Comparison of ENCODE assay signal across 15 cellular contexts in the genomic region with DNA sequence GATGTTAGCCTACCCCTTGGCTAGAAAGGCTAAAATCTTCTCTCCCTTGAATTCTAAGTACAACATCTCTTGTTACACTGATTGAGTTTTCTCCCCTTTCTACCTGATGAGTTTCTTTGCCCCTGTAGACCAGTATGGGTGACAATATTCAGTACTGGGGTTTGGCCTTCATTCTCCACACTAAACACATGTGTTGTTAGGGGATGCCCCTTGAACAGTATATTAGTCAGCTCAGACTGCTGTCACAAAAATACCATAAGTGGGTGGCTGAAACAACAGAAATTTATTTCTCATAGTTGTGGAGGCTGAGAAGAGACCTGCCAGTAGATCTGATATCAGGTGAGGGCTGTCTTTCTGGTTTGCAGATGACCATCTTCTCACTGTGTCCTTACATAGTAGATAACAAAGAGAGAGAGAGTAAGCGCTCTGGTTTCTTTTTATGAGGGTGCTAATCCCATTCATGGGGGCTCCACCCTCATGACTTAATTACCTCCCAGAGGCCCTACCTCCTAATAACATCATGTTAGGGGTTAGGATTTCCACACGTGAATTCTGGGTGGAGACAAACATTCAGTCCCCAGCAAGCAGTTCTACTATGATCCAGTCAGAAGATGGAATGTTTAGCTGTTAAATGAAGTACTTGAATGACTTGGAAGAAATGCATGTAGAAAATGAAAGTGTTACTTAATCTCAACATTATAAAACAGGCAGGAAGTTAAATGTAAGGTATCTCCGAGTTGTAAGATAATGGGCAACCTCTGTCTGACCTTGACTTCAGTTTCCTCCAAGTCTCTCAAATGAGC. TPM values are rescaled to one million over a fixed set of nuclear protein-coding genes. Genes with fewer than 3 reads are reported as not detected.
A peak's percentile ranks its signal among the peaks of the same experiment; 100 is the strongest.
DNase-seq lines count a peak whose midpoint lies in the region; ATAC-seq and TF ChIP-seq lines count a peak whose summit lies in the region.
"Had no signal": no experiment of that assay in that cellular context is flagged by ENCODE, and none has a peak within 500 bp of the region (broad histone marks: within the 10 kb centered on the region; RNA-seq: fewer than 3 reads in every experiment).

No MANE protein-coding gene starts in this region.

- WGBS in adrenal gland, 4 donors, result 68 to 76% (median 71%) methylated on average over 3 of the region's 3 CpGs

- no peak for TF ChIP-seq POLR2A in adrenal gland (IDR thresholded peaks at IDR 0.05)

- H3K9me3 ChIP-seq in BE2C (no peaks in the 10 kb centered on the region), adrenal gland (replicated peaks in 1 of 3) (no peaks in the 10 kb centered on the region)
- H3K9me3 ChIP-seq: BLaER1, neutrophil had no signal

- H3K36me3 ChIP-seq in BE2C (peaks cover 15% of the 10 kb centered on the region), adrenal gland (replicated peaks in 1 of 2) (peaks cover 0 to 15% of the 10 kb centered on the region in 2 donors)
- H3K36me3 ChIP-seq: neutrophil had no signal

- H3K27me3 ChIP-seq in BE2C (no peaks in the 10 kb centered on the region), adrenal gland (no peaks in the 10 kb centered on the region)
- H3K27me3 ChIP-seq: BLaER1, neutrophil had no signal

- ATAC-seq in GM18909 (IDR thresholded peaks at IDR 0.05; ENCODE audit: poor library complexity, unreplicated experiment), result peak; percentile 80
- peak; percentile 91 for ATAC-seq in HG02678 (IDR thresholded peaks at IDR 0.05; ENCODE audit: unreplicated experiment)
- peak; percentile 61 for ATAC-seq in HG03521 (IDR thresholded peaks at IDR 0.05; ENCODE audit: unreplicated experiment)
- ATAC-seq: K562, left colon had no signal

- intact Hi-C loops in adrenal gland (cut with DNase I), result no loop called here

- peak overlapping the region in 2 of 5 donors; percentile 6 to 24 for H3K27ac ChIP-seq in adrenal gland
- H3K27ac ChIP-seq: BLaER1, neutrophil had no signal

- H3K4me1 ChIP-seq in BE2C (no peaks in the 10 kb centered on the region), adrenal gland (replicated peaks in 1 of 2) (peaks cover 8 to 14% of the 10 kb centered on the region in 2 donors)
- H3K4me1 ChIP-seq: BLaER1 had no signal

- H3K4me3 ChIP-seq in BE2C (ENCODE audit: low read depth, low read length) (no peak overlapping the region), adrenal gland (no peak overlapping the region)
- H3K4me3 ChIP-seq: BLaER1, K562 had no signal

- DNase-seq in GM13976 (ENCODE audit: low spot score), result peak; percentile 60
- no peak for DNase-seq in NCI-H446 treated with DMSO at 0.1 percent for 48 hours (lab: John Stamatoyannopoulos, UW)
- no peak for DNase-seq in BE2C
- DNase-seq in adrenal gland, result no peak
- no peak for DNase-seq in NCI-H345 (lab: John Stamatoyannopoulos, UW)
- DNase-seq: activated CD4-positive, alpha-beta T cell treated with anti-CD3 and anti-CD28 coated beads for 1 hour; left colon; NCI-H1694 treated with DMSO at 0.1 percent for 48 hours; stimulated activated CD8-positive, alpha-beta memory T cell treated with anti-CD3 and anti-CD28 coated beads, Interleukin-4, amount 100 ng/mL, for 48 hours had no signal

- TF ChIP-seq CTCF in GM13976 (IDR thresholded peaks at IDR 0.05; ENCODE audit: borderline replicate concordance, control extremely low read depth, extremely low read depth, insufficient read depth, missing control alignments) (no peak), BE2C (IDR thresholded peaks at IDR 0.05; ENCODE audit: low read depth, low read length) (no peak), adrenal gland (IDR thresholded peaks at IDR 0.05) (no peak)

- in situ Hi-C loops in GM13976 (cut with MboI; ENCODE audit: low sequenced_read_pairs, unreplicated experiment), result loop anchor here (25.0 kb wide), 1 partner anchor 502 kb away; no protein-coding TSS in a partner anchor

RNA-seq across cellular contexts. Expression of a gene that starts 17.5 kb away (rescaled TPM):
- polyA plus RNA-seq in BE2C (2012; ENCODE audit: insufficient read depth, insufficient read length, low read depth), result 9.4 TPM
- total RNA-seq in adrenal gland, result 10 to 100 TPM; 24.9 to 54.1 (median 39.3) TPM
- polyA plus RNA-seq in adrenal gland, result 10 to 100 TPM in 1 of 3 donors, 1 to 10 TPM in 2; 8.0 to 27.0 (median 9.6) TPM
